In genomic region chr14:90839024-90839888, GRCh38 we compare ENCODE assay signal across 11 cellular contexts. TPM values are rescaled to one million over a fixed set of nuclear protein-coding genes. Genes with fewer than 3 reads are reported as not detected.
DNase-seq lines count a peak whose midpoint lies in the region; ATAC-seq and TF ChIP-seq lines count a peak whose summit lies in the region.
"Had no signal": no experiment of that assay in that cellular context is flagged by ENCODE, and none has a peak within 500 bp of the region (broad histone marks: within the 10 kb centered on the region; RNA-seq: fewer than 3 reads in every experiment).

No MANE protein-coding gene starts in this region.

- TF ChIP-seq CTCF in RWPE1 (conservative IDR thresholded peaks at IDR 0.05; ENCODE audit: low read depth) = no peak
- TF ChIP-seq CTCF in fibroblast of the aortic adventitia (IDR thresholded peaks at IDR 0.05; ENCODE audit: insufficient read depth, low read length) = no peak
- no peak for TF ChIP-seq CTCF in tibial nerve (IDR thresholded peaks at IDR 0.05)
- no peak for TF ChIP-seq CTCF in GM10266 (IDR thresholded peaks at IDR 0.05; ENCODE audit: control insufficient read depth, insufficient read depth, low read depth, missing control alignments)

- no peak for DNase-seq in RWPE1 (ENCODE audit: low spot score)
- DNase-seq in fibroblast of the aortic adventitia (ENCODE audit: low read depth) = peak; percentile 80
- DNase-seq in tibial nerve (ENCODE audit: low spot score in 2 of 2) = peak; percentile 40 to 43
- no peak for DNase-seq in T-helper 17 cell
- no peak for DNase-seq in RPMI8226
- no peak for DNase-seq in GM10266 (ENCODE audit: extremely low spot score)
- DNase-seq: effector CD8-positive, alpha-beta T cell; NCI-H510A treated with DMSO at 0.1 percent for 48 hours; stimulated activated CD4-positive, alpha-beta T cell treated with anti-CD3 and anti-CD28 coated beads, Interleukin-4, amount 100 ng/mL, for 4 hours had no signal

- CTCF ChIA-PET in RWPE1 (lab: Yijun Ruan, JAX) = no interaction called here

- no peaks in the 10 kb centered on the region for H3K4me1 ChIP-seq in mucosa of rectum (ENCODE audit: control insufficient read depth in 2 of 2, insufficient read depth in 2 of 2, low read length in 2 of 2)
- H3K4me1 ChIP-seq in tibial nerve = peaks cover 0 to 12% (median 4%) of the 10 kb centered on the region in 4 donors

- peak; percentile 8 to 41 for TF ChIP-seq EP300 in tibial nerve (IDR thresholded peaks at IDR 0.05)

- POLR2A ChIA-PET in RWPE1 (lab: Yijun Ruan, JAX; ENCODE audit: low non-redundant PET) = no interaction called here

- 29 to 37% methylated on average over 10 of the region's 10 CpGs for WGBS in tibial nerve, 2 donors

- no peaks in the 10 kb centered on the region for H3K27me3 Mint-ChIP-seq in T-helper 17 cell

- no peaks in the 10 kb centered on the region for H3K36me3 ChIP-seq in mucosa of rectum (ENCODE audit: control insufficient read depth in 2 of 2, insufficient read depth in 2 of 2, low read length in 2 of 2)
- no peaks in the 10 kb centered on the region for H3K36me3 ChIP-seq in tibial nerve

- no peak overlapping the region for H3K9ac ChIP-seq in mucosa of rectum (ENCODE audit: low read depth in 1 of 2, low read length in 2 of 2)

- ATAC-seq in T-helper 17 cell = no peak

- peaks cover 16% of the 10 kb centered on the region for H3K4me1 Mint-ChIP-seq in T-helper 17 cell

- H3K27ac Mint-ChIP-seq in T-helper 17 cell = no peak overlapping the region
- H3K27ac Mint-ChIP-seq: T-helper 1 cell treated with Interleukin-12 subunit alpha and Interleukin-12 subunit beta and Interleukin-4 antibody, amounts not matched to agents 30 μg/mL and 1 μg/mL, for 36 hours had no signal

- H3K27me3 ChIP-seq in mucosa of rectum (ENCODE audit: control insufficient read depth in 2 of 2, insufficient read depth in 2 of 2, low read length in 2 of 2) (no peaks in the 10 kb centered on the region), tibial nerve (no peaks in the 10 kb centered on the region)

- H3K36me3 Mint-ChIP-seq in T-helper 17 cell (ENCODE audit: low read depth) = no peaks in the 10 kb centered on the region

- H3K27ac ChIP-seq in RWPE1 (peak overlapping the region; percentile 7; the same call in 1 of the 2 replicates), mucosa of rectum (ENCODE audit: low read depth in 2 of 2, low read length in 2 of 2) (peak overlapping the region; percentile 11 to 56), tibial nerve (peak overlapping the region; percentile 30 to 81 (median 60))

- TF ChIP-seq POLR2A in tibial nerve (IDR thresholded peaks at IDR 0.05) = no peak

- H3K4me3 ChIP-seq in fibroblast of the aortic adventitia (ENCODE audit: low read depth, low read length) (peak overlapping the region; percentile 17), mucosa of rectum (ENCODE audit: low read length in 2 of 2) (no peak overlapping the region), tibial nerve (peak overlapping the region in 1 of 4 donors; percentile 31)

- H3K4me3 Mint-ChIP-seq in T-helper 17 cell = no peak overlapping the region
- H3K4me3 Mint-ChIP-seq: T-helper 1 cell treated with Interleukin-12 subunit alpha and Interleukin-12 subunit beta and Interleukin-4 antibody, amounts not matched to agents 30 μg/mL and 1 μg/mL, for 36 hours had no signal

- H3K9me3 ChIP-seq in mucosa of rectum (ENCODE audit: control insufficient read depth in 2 of 2, low read length in 2 of 2) (no peaks in the 10 kb centered on the region), tibial nerve (no peaks in the 10 kb centered on the region), T-helper 17 cell (ENCODE audit: control insufficient read depth, low read length, poor library complexity, severe bottlenecking) (no peaks in the 10 kb centered on the region)

RNA-seq across cellular contexts. Expression of gene TTC7B, which starts 23.0 kb away (rescaled TPM):
- 24.9 and 50.9 TPM in 2 replicates for total RNA-seq in fibroblast of the aortic adventitia (ENCODE audit: low replicate concordance)
- total RNA-seq in tibial nerve = 10 to 100 TPM; 25.9 to 44.1 (median 34.4) TPM
- 10 to 100 TPM in 1 of 2 donors, 1 to 10 TPM in 1; 2.5 to 28.3 TPM for total RNA-seq in T-helper 17 cell

Comparison
In these comparisons a context has a peak if more than half of its experiments do, and no peak if none do; other contexts are left out.
1. DNase-seq: peak in fibroblast of the aortic adventitia (single experiment) and tibial nerve (2 of 2); none in RWPE1 (single experiment), T-helper 17 cell (0 of 3), RPMI8226 (single experiment) and GM10266 (single experiment).
2. H3K27ac ChIP-seq: peak in every context shown above with its lines; median percentile 60 in tibial nerve; 34 in mucosa of rectum; 7 in RWPE1.